1 cellular context compared by ENCODE assay signal in genomic region chr18:35104391-35105051, GRCh38.
A peak's percentile ranks its signal among the peaks of the same experiment; 100 is the strongest.
TF ChIP-seq lines count a peak whose summit lies in the region.

No MANE protein-coding gene starts in this region.

TF ChIP-seq in K562, 482 proteins besides CTCF, POLR2A, EP300 and RAD21 (continued from another document and continues in another):
- 0 out of 2 replicates have a peak, but pooled peaks have one; percentile 17 for TF ChIP-seq ZNF407 (IDR thresholded peaks at IDR 0.05; ENCODE audit: low read depth)
- no peak for TF ChIP-seq ETV5 (CRISPR knock-in tag; IDR thresholded peaks at IDR 0.05; ENCODE audit: low read depth)
- TF ChIP-seq NONO (IDR thresholded peaks at IDR 0.05; ENCODE audit: low read depth in 2 of 2, low read length in 1 of 2) = no peak
- no peak for TF ChIP-seq CBX3 (IDR thresholded peaks at IDR 0.05; ENCODE audit: borderline replicate concordance in 1 of 2, low read length in 2 of 2)
- 0 out of 2 replicates have a peak, but pooled peaks have one; percentile 1 for TF ChIP-seq ADNP (tag; IDR thresholded peaks at IDR 0.05)
- TF ChIP-seq ZBTB1 (CRISPR knock-in tag; IDR thresholded peaks at IDR 0.05; ENCODE audit: borderline replicate concordance, low read depth) = no peak
- 0 out of 2 replicates have a peak, but pooled peaks have one; percentile 49 for TF ChIP-seq ZBTB9 (CRISPR knock-in tag; IDR thresholded peaks at IDR 0.05)
- no peak for TF ChIP-seq SRSF9 (IDR thresholded peaks at IDR 0.05; ENCODE audit: borderline replicate concordance, low read depth, low read length)
- TF ChIP-seq HCFC1 (IDR thresholded peaks at IDR 0.05; ENCODE audit: low read depth, low read length) = no peak
- TF ChIP-seq YY1 (IDR thresholded peaks at IDR 0.05; ENCODE audit: borderline replicate concordance in 1 of 3, control insufficient read depth in 1 of 3, extremely low read depth in 1 of 3, insufficient read depth in 3 of 3, insufficient read length in 1 of 3, insufficient replicate concordance in 2 of 3, low read depth in 1 of 3, low read length in 2 of 3) = no peak
- TF ChIP-seq OTX1 (CRISPR knock-in tag; IDR thresholded peaks at IDR 0.05) = peak; percentile 70
- TF ChIP-seq NFXL1 (CRISPR knock-in tag; IDR thresholded peaks at IDR 0.05) = no peak
- TF ChIP-seq XRCC5 (IDR thresholded peaks at IDR 0.05; ENCODE audit: low read depth, low read length) = no peak
- TF ChIP-seq NFYB (IDR thresholded peaks at IDR 0.05; ENCODE audit: extremely low read depth, insufficient read length) = no peak
- no peak for TF ChIP-seq PHB2 (IDR thresholded peaks at IDR 0.05; ENCODE audit: low read depth)
- TF ChIP-seq ZNF239 (CRISPR knock-in tag; IDR thresholded peaks at IDR 0.05) = peak; percentile 9
- no peak for TF ChIP-seq ZBTB40 (IDR thresholded peaks at IDR 0.05)
- no peak for TF ChIP-seq ZBTB40 (CRISPR knock-in tag; IDR thresholded peaks at IDR 0.05)
- no peak for TF ChIP-seq ZNF717 (CRISPR knock-in tag; IDR thresholded peaks at IDR 0.05)
- no peak for TF ChIP-seq JUN (IDR thresholded peaks at IDR 0.05; ENCODE audit: borderline replicate concordance, low read depth, low read length)
- TF ChIP-seq JUN (CRISPR knock-in tag; IDR thresholded peaks at IDR 0.05; ENCODE audit: borderline replicate concordance) = no peak
- TF ChIP-seq ERF (CRISPR knock-in tag; IDR thresholded peaks at IDR 0.05) = no peak
- TF ChIP-seq IRF9 (tag; IDR thresholded peaks at IDR 0.05) = peak; percentile 44; the same call in 1 of the 2 replicates
- TF ChIP-seq ASH1L (IDR thresholded peaks at IDR 0.05; ENCODE audit: borderline replicate concordance, low read depth, partially characterized antibody) = no peak
- no peak; the same call in 1 of the 2 replicates for TF ChIP-seq ZNF324 (CRISPR knock-in tag; IDR thresholded peaks at IDR 0.05)
- TF ChIP-seq ELF4 (CRISPR knock-in tag; IDR thresholded peaks at IDR 0.05) = no peak
- TF ChIP-seq PHTF2 (CRISPR knock-in tag; IDR thresholded peaks at IDR 0.05) = no peak
- TF ChIP-seq DMBX1 (CRISPR knock-in tag; IDR thresholded peaks at IDR 0.05; ENCODE audit: borderline replicate concordance) = no peak
- no peak for TF ChIP-seq DNMT1 (IDR thresholded peaks at IDR 0.05)
- TF ChIP-seq E2F8 (IDR thresholded peaks at IDR 0.05; ENCODE audit: low read depth, partially characterized antibody) = no peak
- no peak for TF ChIP-seq BCOR (IDR thresholded peaks at IDR 0.05)
- TF ChIP-seq CREM (IDR thresholded peaks at IDR 0.05; ENCODE audit: low read depth) = no peak
- peak; percentile 74 for TF ChIP-seq MEF2D (tag; conservative IDR thresholded peaks at IDR 0.05; ENCODE audit: low read depth)
- TF ChIP-seq WHSC1 (IDR thresholded peaks at IDR 0.05; ENCODE audit: low read length) = no peak
- TF ChIP-seq MAFG (tag; conservative IDR thresholded peaks at IDR 0.05) = peak; percentile 66; the same call in 1 of the 2 replicates
- TF ChIP-seq DLX4 (CRISPR knock-in tag; IDR thresholded peaks at IDR 0.05) = no peak
